10 cellular contexts compared by ENCODE assay signal in genomic region chr14:69650948-69651369, GRCh38. TPM values are rescaled to one million over a fixed set of nuclear protein-coding genes. Genes with fewer than 3 reads are reported as not detected.
DNase-seq lines count a peak whose midpoint lies in the region; ATAC-seq and TF ChIP-seq lines count a peak whose summit lies in the region.
"Had no signal": no experiment of that assay in that cellular context is flagged by ENCODE, and none has a peak within 500 bp of the region (broad histone marks: within the 10 kb centered on the region; RNA-seq: fewer than 3 reads in every experiment).

No MANE protein-coding gene starts in this region.

- H3K27me3 Mint-ChIP-seq in activated CD4-positive, alpha-beta T cell treated with anti-CD3 and anti-CD28 coated beads, Interleukin-2, amount 10 ng/mL, durations not matched to agents 7 days and 5 days = no peaks in the 10 kb centered on the region
- H3K27me3 Mint-ChIP-seq in activated naive CD8-positive, alpha-beta T cell treated with anti-CD3 and anti-CD28 coated beads, Interleukin-2, amount 50 U/mL, for 24 hours = no peaks in the 10 kb centered on the region

- intact Hi-C loops in left colon (cut with DNase I, micrococcal nuclease) = no loop called here

- H3K36me3 ChIP-seq in thoracic aorta = no peaks in the 10 kb centered on the region

- H3K27ac Mint-ChIP-seq in activated CD4-positive, alpha-beta T cell treated with anti-CD3 and anti-CD28 coated beads, Interleukin-2, amount 10 ng/mL, durations not matched to agents 7 days and 5 days = peak overlapping the region; percentile 34
- H3K27ac Mint-ChIP-seq in activated naive CD8-positive, alpha-beta T cell treated with anti-CD3 and anti-CD28 coated beads, Interleukin-2, amount 50 U/mL, for 24 hours = peak overlapping the region; percentile 81

- no peak overlapping the region for H3K4me3 Mint-ChIP-seq in activated CD4-positive, alpha-beta T cell treated with anti-CD3 and anti-CD28 coated beads, Interleukin-2, amount 10 ng/mL, durations not matched to agents 7 days and 5 days
- H3K4me3 Mint-ChIP-seq in activated naive CD8-positive, alpha-beta T cell treated with anti-CD3 and anti-CD28 coated beads, Interleukin-2, amount 50 U/mL, for 24 hours = no peak overlapping the region
- H3K4me3 Mint-ChIP-seq: nephron progenitor cell had no signal

- no peak for DNase-seq in activated CD4-positive, alpha-beta T cell treated with anti-CD3 and anti-CD28 coated beads, Interleukin-2, amount 10 ng/mL, durations not matched to agents 7 days and 5 days
- no peak for DNase-seq in activated CD4-positive, alpha-beta T cell treated with anti-CD3 and anti-CD28 coated beads for 48 hours
- no peak for DNase-seq in activated naive CD8-positive, alpha-beta T cell treated with anti-CD3 and anti-CD28 coated beads, Interleukin-2, amount 50 U/mL, for 24 hours
- DNase-seq in left colon = no peak
- no peak for DNase-seq in thoracic aorta (ENCODE audit: low spot score)
- DNase-seq in NCI-H2029 (lab: John Stamatoyannopoulos, UW) = no peak
- no peak for DNase-seq in SW480 (ENCODE audit: low spot score)
- DNase-seq: NCI-H2227 treated with DMSO at 0.1 percent for 48 hours, nephron progenitor cell had no signal

- H3K9me3 ChIP-seq in thoracic aorta = no peaks in the 10 kb centered on the region

- CTCF ChIA-PET in activated CD4-positive, alpha-beta T cell treated with anti-CD3 and anti-CD28 coated beads, Interleukin-2, amount 10 ng/mL, durations not matched to agents 7 days and 5 days (lab: Charles Lee) = interaction anchor here (0.9 to 1.2 kb wide), 2 partner anchors 11 to 21 kb away, joined by 3 read pairs; no protein-coding TSS in a partner anchor

- ATAC-seq in activated naive CD8-positive, alpha-beta T cell treated with anti-CD3 and anti-CD28 coated beads, Interleukin-2, amount 50 U/mL, for 24 hours = no peak
- peak; percentile 6 for ATAC-seq in left colon
- no peak for ATAC-seq in thoracic aorta (ENCODE audit: insufficient number of reproducible peaks, low FRiP score, low read depth)
- ATAC-seq in HG02840 (IDR thresholded peaks at IDR 0.05; ENCODE audit: low FRiP score, unreplicated experiment) = no peak

- no peak overlapping the region for H3K4me3 ChIP-seq in thoracic aorta

- no peak for TF ChIP-seq CTCF in thoracic aorta (IDR thresholded peaks at IDR 0.05)

- peaks cover 54 to 77% of the 10 kb centered on the region in 2 donors for H3K4me1 ChIP-seq in thoracic aorta (ENCODE audit: control insufficient read depth in 1 of 2, low read depth in 2 of 2)

- no peaks in the 10 kb centered on the region for H3K27me3 ChIP-seq in thoracic aorta (replicated peaks; ENCODE audit: insufficient read depth)

- no peaks in the 10 kb centered on the region for H3K9me3 Mint-ChIP-seq in activated CD4-positive, alpha-beta T cell treated with anti-CD3 and anti-CD28 coated beads, Interleukin-2, amount 10 ng/mL, durations not matched to agents 7 days and 5 days
- H3K9me3 Mint-ChIP-seq in activated naive CD8-positive, alpha-beta T cell treated with anti-CD3 and anti-CD28 coated beads, Interleukin-2, amount 50 U/mL, for 24 hours = no peaks in the 10 kb centered on the region
- H3K9me3 Mint-ChIP-seq: nephron progenitor cell had no signal

- H3K4me1 Mint-ChIP-seq in activated CD4-positive, alpha-beta T cell treated with anti-CD3 and anti-CD28 coated beads, Interleukin-2, amount 10 ng/mL, durations not matched to agents 7 days and 5 days = peaks cover 77% of the 10 kb centered on the region
- H3K4me1 Mint-ChIP-seq in activated naive CD8-positive, alpha-beta T cell treated with anti-CD3 and anti-CD28 coated beads, Interleukin-2, amount 50 U/mL, for 24 hours = peaks cover 84% of the 10 kb centered on the region

- H3K27ac ChIP-seq in thoracic aorta = peak overlapping the region; percentile 68 to 75

- POLR2A ChIA-PET in activated CD4-positive, alpha-beta T cell treated with anti-CD3 and anti-CD28 coated beads, Interleukin-2, amount 10 ng/mL, durations not matched to agents 7 days and 5 days (lab: Charles Lee) = no interaction called here

- H3K36me3 Mint-ChIP-seq in activated CD4-positive, alpha-beta T cell treated with anti-CD3 and anti-CD28 coated beads, Interleukin-2, amount 10 ng/mL, durations not matched to agents 7 days and 5 days (ENCODE audit: low read depth) = peaks cover 8% of the 10 kb centered on the region
- peaks cover 12% of the 10 kb centered on the region for H3K36me3 Mint-ChIP-seq in activated naive CD8-positive, alpha-beta T cell treated with anti-CD3 and anti-CD28 coated beads, Interleukin-2, amount 50 U/mL, for 24 hours (ENCODE audit: low read depth)

RNA-seq across cellular contexts. Expression of gene SUSD6, which starts 39.6 kb away (rescaled TPM):
- total RNA-seq in activated CD4-positive, alpha-beta T cell treated with anti-CD3 and anti-CD28 coated beads, Interleukin-2, amount 10 ng/mL, durations not matched to agents 7 days and 5 days = 10 to 100 TPM; 42.6 to 45.0 TPM
- 10 to 100 TPM; 73.8 to 98.9 TPM for total RNA-seq in left colon
- 10 to 100 TPM; 51.7 to 80.1 TPM for total RNA-seq in thoracic aorta
